17 cellular contexts compared by ENCODE assay signal in genomic region chr9:127661342-127661741, GRCh38. TPM values are rescaled to one million over a fixed set of nuclear protein-coding genes. Genes with fewer than 3 reads are reported as not detected.
DNase-seq lines count a peak whose midpoint lies in the region; ATAC-seq and TF ChIP-seq lines count a peak whose summit lies in the region.
"Had no signal": no experiment of that assay in that cellular context is flagged by ENCODE, and none has a peak within 500 bp of the region (broad histone marks: within the 10 kb centered on the region; RNA-seq: fewer than 3 reads in every experiment).

No MANE protein-coding gene starts in this region.

- H3K9me3 Mint-ChIP-seq in endodermal cell: no peaks in the 10 kb centered on the region
- H3K9me3 Mint-ChIP-seq: activated CD4-positive, alpha-beta memory T cell treated with anti-CD3 and anti-CD28 coated beads for 36 hours had no signal

- DNase-seq in NCI-H1092 treated with DMSO at 0.1 percent for 48 hours (lab: John Stamatoyannopoulos, UW): peak; percentile 82
- DNase-seq in NCI-H524 (lab: John Stamatoyannopoulos, UW): peak; percentile 99 to 100
- DNase-seq in endodermal cell: no peak
- DNase-seq in pons (ENCODE audit: low spot score): peak; percentile 40
- no peak for DNase-seq in SW480 (ENCODE audit: low spot score)
- DNase-seq in activated CD8-positive, alpha-beta memory T cell treated with anti-CD3 and anti-CD28 coated beads for 24 hours: no peak
- DNase-seq: activated CD4-positive, alpha-beta memory T cell treated with anti-CD3 and anti-CD28 coated beads for 36 hours; activated gamma-delta T cell; right cardiac atrium had no signal

- ATAC-seq in GM18517 (IDR thresholded peaks at IDR 0.05; ENCODE audit: unreplicated experiment) (no peak), HG02798 (IDR thresholded peaks at IDR 0.05; ENCODE audit: poor library complexity, unreplicated experiment) (no peak)
- ATAC-seq: body of pancreas, right cardiac atrium had no signal

- 74 to 81% methylated on average over 4 to 8 of the region's 8 CpGs for whole genome bisulfite sequencing in endodermal cell (ENCODE audit: insufficient coverage in 1 of 2, insufficient read length in 1 of 2), 2 experiments

- H3K4me3 ChIP-seq in endodermal cell (ENCODE audit: low read length): no peak overlapping the region
- H3K4me3 ChIP-seq: body of pancreas, hepatocyte had no signal

- peaks cover 3% of the 10 kb centered on the region for H3K4me1 ChIP-seq in endodermal cell (ENCODE audit: control insufficient read depth, insufficient read depth, low read length)
- H3K4me1 ChIP-seq: body of pancreas had no signal

- H3K36me3 ChIP-seq in endodermal cell (ENCODE audit: control insufficient read depth, insufficient read depth, low read length): no peaks in the 10 kb centered on the region

- H3K36me3 Mint-ChIP-seq in endodermal cell (ENCODE audit: low read depth): peaks cover 15% of the 10 kb centered on the region
- H3K36me3 Mint-ChIP-seq: activated CD4-positive, alpha-beta memory T cell treated with anti-CD3 and anti-CD28 coated beads for 36 hours had no signal

- H3K27me3 ChIP-seq in endodermal cell (ENCODE audit: control insufficient read depth, insufficient read depth, low read length, poor library complexity, severe bottlenecking): no peaks in the 10 kb centered on the region
- H3K27me3 ChIP-seq: body of pancreas, hepatocyte had no signal

- no peak overlapping the region for H3K4me3 Mint-ChIP-seq in endodermal cell
- H3K4me3 Mint-ChIP-seq: activated CD4-positive, alpha-beta memory T cell treated with anti-CD3 and anti-CD28 coated beads for 36 hours had no signal

- no peaks in the 10 kb centered on the region for H3K27me3 Mint-ChIP-seq in endodermal cell (ENCODE audit: insufficient read depth)
- H3K27me3 Mint-ChIP-seq: activated CD4-positive, alpha-beta memory T cell treated with anti-CD3 and anti-CD28 coated beads for 36 hours had no signal

- no peak overlapping the region for H3K27ac Mint-ChIP-seq in endodermal cell
- H3K27ac Mint-ChIP-seq: activated CD4-positive, alpha-beta memory T cell treated with anti-CD3 and anti-CD28 coated beads for 36 hours had no signal

- TF ChIP-seq CTCF in endodermal cell (conservative IDR thresholded peaks at IDR 0.05): no peak

- peak overlapping the region; percentile 94 for H3K27ac ChIP-seq in endodermal cell (ENCODE audit: low read depth, low read length)
- H3K27ac ChIP-seq: body of pancreas, C4-2B, epithelial cell of prostate, hepatocyte had no signal

- H3K4me1 Mint-ChIP-seq in endodermal cell: peaks cover 6% of the 10 kb centered on the region

- H3K9me3 ChIP-seq in endodermal cell (ENCODE audit: control insufficient read depth, low read length): no peaks in the 10 kb centered on the region
- H3K9me3 ChIP-seq: body of pancreas had no signal

- H3K9ac ChIP-seq in endodermal cell (ENCODE audit: extremely low read depth, low read length, poor library complexity, severe bottlenecking): no peak overlapping the region

RNA-seq across cellular contexts. Expression of gene CFAP157, which starts 45.4 kb away (rescaled TPM):
- under 1 TPM; 0.20 to 0.44 TPM for total RNA-seq in endodermal cell
- 0.14 TPM for polyA plus RNA-seq in endodermal cell (2013, experiment 1 of 2)
- polyA plus RNA-seq in endodermal cell (2013, experiment 2 of 2): 0.21 TPM
- total RNA-seq: hepatocyte, lung microvascular endothelial cell, right cardiac atrium, subcutaneous adipose tissue had no signal

RNA-seq across cellular contexts. Expression of gene STXBP1, which starts 49.3 kb away (rescaled TPM):
- total RNA-seq in endodermal cell: 10 to 100 TPM; 27.8 to 46.8 TPM
- polyA plus RNA-seq in endodermal cell (2013, experiment 1 of 2): 36.9 TPM
- 33.8 TPM for polyA plus RNA-seq in endodermal cell (2013, experiment 2 of 2)

RNA-seq across cellular contexts. Expression of gene PTRH1, which starts 54.1 kb away (rescaled TPM):
- total RNA-seq in endodermal cell: 10 to 100 TPM; 15.2 to 18.7 TPM
- polyA plus RNA-seq in endodermal cell (2013, experiment 1 of 2): 8.2 TPM
- polyA plus RNA-seq in endodermal cell (2013, experiment 2 of 2): 7.1 TPM

RNA-seq across cellular contexts. Expression of gene TTC16, which starts 54.5 kb away (rescaled TPM):
- not detected for total RNA-seq in endodermal cell
- polyA plus RNA-seq in endodermal cell (2013, experiment 1 of 2): not detected
- polyA plus RNA-seq in endodermal cell (2013, experiment 2 of 2): not detected
- total RNA-seq: hepatocyte, lung microvascular endothelial cell had no signal
- polyA plus RNA-seq: hepatocyte had no signal

Comparison
In these comparisons a context has a peak if more than half of its experiments do, and no peak if none do; other contexts are left out.
1. DNase-seq: peak in NCI-H1092 treated with DMSO at 0.1 percent for 48 hours (single experiment), NCI-H524 (2 of 2) and pons (single experiment); none in endodermal cell (single experiment), SW480 (single experiment) and activated CD8-positive, alpha-beta memory T cell treated with anti-CD3 and anti-CD28 coated beads for 24 hours (single experiment).